Comparison of ENCODE assay signal across 16 cellular contexts in the genomic region with DNA sequence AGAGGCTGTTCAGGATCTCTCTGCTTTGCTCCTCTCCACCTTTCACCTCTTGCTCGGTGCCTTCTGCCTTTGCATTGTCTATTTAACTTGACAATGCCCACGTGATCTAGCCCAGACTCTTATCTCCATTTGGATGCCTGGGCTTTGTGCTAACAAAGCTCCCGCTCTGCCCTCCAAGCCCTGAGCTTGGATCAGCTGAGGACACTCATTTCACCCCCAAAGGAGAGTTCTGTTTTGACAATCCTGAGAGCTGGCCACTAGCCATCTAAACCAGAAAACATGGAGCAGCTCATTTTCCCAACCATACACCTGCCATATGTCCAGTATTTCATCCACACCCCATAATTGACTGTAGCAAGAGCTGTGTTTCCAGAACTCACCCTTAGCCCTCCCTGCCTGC. TPM values are rescaled to one million over a fixed set of nuclear protein-coding genes. Genes with fewer than 3 reads are reported as not detected.
"Had no signal": no experiment of that assay in that cellular context is flagged by ENCODE, and none has a peak within 500 bp of the region (broad histone marks: within the 10 kb centered on the region; RNA-seq: fewer than 3 reads in every experiment).

No MANE protein-coding gene starts in this region.

- H3K36me3 Mint-ChIP-seq: activated naive CD4-positive, alpha-beta T cell treated with anti-CD3 and anti-CD28 coated beads, Interleukin-2, amount 50 U/mL, for 24 hours; stimulated activated memory B cell treated with anti-CD40 and anti-IgM and Interleukin-4, amounts not matched to agents 10 μg/mL and 1 μg/mL and 100 μg/mL, for 72 hours had no signal

- H3K36me3 ChIP-seq: heart left ventricle, lower lobe of right lung had no signal

- H3K4me3 ChIP-seq: coronary artery, heart left ventricle, lower lobe of right lung had no signal

- DNase-seq: activated CD4-positive, alpha-beta memory T cell treated with anti-CD3 and anti-CD28 coated beads, Interleukin-2, amount 10 ng/mL, durations not matched to agents 7 days and 5 days; activated CD4-positive, alpha-beta T cell treated with anti-CD3 and anti-CD28 coated beads for 4 hours; activated effector memory CD4-positive, alpha-beta T cell treated with Interleukin-2 at 50 U/mL for 16 hours; activated T-cell treated with anti-CD3 and anti-CD28 coated beads, Interleukin-2, amount 50 U/mL, for 4 hours; effector CD8-positive, alpha-beta T cell; foreskin fibroblast; heart left ventricle; left cardiac atrium; lower lobe of right lung; midbrain; stimulated activated CD4-positive, alpha-beta T cell treated with anti-CD3 and anti-CD28 coated beads, Interleukin-2, amount 100 ng/mL, for 48 hours; T-helper 17 cell had no signal

- H3K27me3 ChIP-seq: heart left ventricle had no signal

- H3K9me3 Mint-ChIP-seq: activated CD4-positive, alpha-beta memory T cell treated with anti-CD3 and anti-CD28 coated beads, Interleukin-2, amount 10 ng/mL, durations not matched to agents 7 days and 5 days; activated naive CD4-positive, alpha-beta T cell treated with anti-CD3 and anti-CD28 coated beads, Interleukin-2, amount 50 U/mL, for 24 hours; activated T-cell treated with anti-CD3 and anti-CD28 coated beads, Interleukin-2, amount 50 U/mL, for 4 hours; neural crest cell; stimulated activated memory B cell treated with anti-CD40 and anti-IgM and Interleukin-4, amounts not matched to agents 10 μg/mL and 1 μg/mL and 100 μg/mL, for 72 hours had no signal

- H3K27ac Mint-ChIP-seq: activated CD4-positive, alpha-beta memory T cell treated with anti-CD3 and anti-CD28 coated beads, Interleukin-2, amount 10 ng/mL, durations not matched to agents 7 days and 5 days; activated naive CD4-positive, alpha-beta T cell treated with anti-CD3 and anti-CD28 coated beads, Interleukin-2, amount 50 U/mL, for 24 hours; stimulated activated memory B cell treated with anti-CD40 and anti-IgM and Interleukin-4, amounts not matched to agents 10 μg/mL and 1 μg/mL and 100 μg/mL, for 72 hours; T-helper 17 cell had no signal

- H3K27ac ChIP-seq: coronary artery, heart left ventricle, lower lobe of right lung had no signal

- H3K4me3 Mint-ChIP-seq: activated CD4-positive, alpha-beta memory T cell treated with anti-CD3 and anti-CD28 coated beads, Interleukin-2, amount 10 ng/mL, durations not matched to agents 7 days and 5 days; activated naive CD4-positive, alpha-beta T cell treated with anti-CD3 and anti-CD28 coated beads, Interleukin-2, amount 50 U/mL, for 24 hours; activated T-cell treated with anti-CD3 and anti-CD28 coated beads, Interleukin-2, amount 50 U/mL, for 4 hours; neural crest cell; stimulated activated memory B cell treated with anti-CD40 and anti-IgM and Interleukin-4, amounts not matched to agents 10 μg/mL and 1 μg/mL and 100 μg/mL, for 72 hours; T-helper 17 cell had no signal

- H3K4me1 Mint-ChIP-seq: activated CD4-positive, alpha-beta memory T cell treated with anti-CD3 and anti-CD28 coated beads, Interleukin-2, amount 10 ng/mL, durations not matched to agents 7 days and 5 days; activated naive CD4-positive, alpha-beta T cell treated with anti-CD3 and anti-CD28 coated beads, Interleukin-2, amount 50 U/mL, for 24 hours; stimulated activated memory B cell treated with anti-CD40 and anti-IgM and Interleukin-4, amounts not matched to agents 10 μg/mL and 1 μg/mL and 100 μg/mL, for 72 hours; T-helper 17 cell had no signal

- H3K4me1 ChIP-seq: heart left ventricle, lower lobe of right lung had no signal

- H3K9me3 ChIP-seq: heart left ventricle, lower lobe of right lung had no signal

RNA-seq across cellular contexts. Expression of gene GPR176, which starts 12.8 kb away (rescaled TPM):
- total RNA-seq: T-helper 17 cell had no signal
